In the genomic region with DNA sequence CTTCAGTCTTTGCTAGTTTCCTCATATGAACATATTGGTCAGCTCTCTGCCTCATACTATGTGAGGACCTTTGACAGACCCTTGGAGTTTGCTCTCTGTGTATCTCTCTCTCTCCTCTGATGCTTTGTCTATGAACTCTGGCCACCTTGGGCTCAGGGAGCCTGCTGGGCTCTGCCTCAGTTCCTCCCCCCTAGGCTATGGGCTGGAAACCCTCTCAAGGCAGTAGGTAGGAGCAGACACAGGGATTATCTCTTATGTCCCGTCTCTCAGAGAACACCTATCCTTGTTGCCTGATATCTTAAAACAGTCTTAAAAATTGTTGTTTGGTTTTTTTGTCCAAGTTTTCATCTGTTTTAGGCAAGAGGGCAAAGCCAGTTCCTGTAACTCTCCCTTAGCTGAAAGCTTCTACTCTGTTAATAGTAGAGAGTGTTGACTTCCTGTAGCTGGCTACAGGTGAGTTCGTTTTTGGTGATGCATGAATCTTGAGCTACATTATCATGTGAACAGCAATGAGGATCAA, we compare ENCODE assay signal across 30 cellular contexts.
"Had no signal": no experiment of that assay in that cellular context is flagged by ENCODE, and none has a peak within 500 bp of the region (broad histone marks: within the 10 kb centered on the region; RNA-seq: fewer than 3 reads in every experiment).

No MANE protein-coding gene starts in this region.

- H3K4me2 ChIP-seq: hepatocyte had no signal

- ATAC-seq: effector memory CD8-positive, alpha-beta T cell; esophagus mucosa; foreskin keratinocyte; gastrocnemius medialis; gastroesophageal sphincter; heart left ventricle; heart right ventricle had no signal

- DNase-seq: colonic mucosa; cortex of kidney; dermis blood vessel endothelial cell; dorsolateral prefrontal cortex; effector CD4-positive, alpha-beta T cell; effector CD8-positive, alpha-beta T cell; effector memory CD4-positive, alpha-beta T cell; effector memory CD8-positive, alpha-beta T cell; endodermal cell; erythroblast; esophagus squamous epithelium; foreskin fibroblast; foreskin keratinocyte; foreskin melanocyte; gastrocnemius medialis; glutamatergic neuron; head of caudate nucleus; heart left ventricle; heart right ventricle had no signal

- H3K27me3 ChIP-seq: colonic mucosa, esophagus muscularis mucosa, esophagus squamous epithelium, foreskin keratinocyte, gastrocnemius medialis, heart left ventricle, hepatocyte had no signal

- H3K4me1 ChIP-seq: colonic mucosa, esophagus muscularis mucosa, esophagus squamous epithelium, foreskin keratinocyte, gastrocnemius medialis, gastroesophageal sphincter, heart left ventricle, heart right ventricle had no signal

- H2AFZ ChIP-seq: hepatocyte had no signal

- H3K4me3 ChIP-seq: colonic mucosa, coronary artery, dorsolateral prefrontal cortex, esophagus muscularis mucosa, esophagus squamous epithelium, gastrocnemius medialis, gastroesophageal sphincter, heart left ventricle, heart right ventricle, hepatocyte had no signal

- H3K9me3 ChIP-seq: colonic mucosa, gastrocnemius medialis had no signal

- H3K27ac ChIP-seq: colonic mucosa, coronary artery, dorsolateral prefrontal cortex, epithelial cell of prostate, esophagus muscularis mucosa, esophagus squamous epithelium, foreskin keratinocyte, gastrocnemius medialis, gastroesophageal sphincter, heart left ventricle, heart right ventricle, hepatocyte had no signal

- H3K27ac Mint-ChIP-seq: dendritic cell treated with granulocyte-macrophage colony-stimulating factor and Interleukin-4, amounts not matched to agents 40 ng/mL and 50 ng/mL, for 4 days; effector memory CD8-positive, alpha-beta T cell; endodermal cell had no signal

- H3K79me2 ChIP-seq: hepatocyte had no signal

- H3K4me1 Mint-ChIP-seq: endodermal cell had no signal

- H3K4me3 Mint-ChIP-seq: dendritic cell treated with granulocyte-macrophage colony-stimulating factor and Interleukin-4, amounts not matched to agents 40 ng/mL and 50 ng/mL, for 4 days; effector memory CD8-positive, alpha-beta T cell; endodermal cell had no signal

- H3K36me3 ChIP-seq: colonic mucosa, esophagus muscularis mucosa, esophagus squamous epithelium, gastrocnemius medialis, gastroesophageal sphincter, heart left ventricle, heart right ventricle had no signal

- FAIRE-seq: colon, endometrium, endothelial cell of umbilical vein, frontal cortex had no signal
